8 cellular contexts compared by ENCODE assay signal in genomic region chr9:115204827-115205506, GRCh38.
DNase-seq lines count a peak whose midpoint lies in the region; ATAC-seq and TF ChIP-seq lines count a peak whose summit lies in the region.

No MANE protein-coding gene starts in this region.

- peak overlapping the region; percentile 26 for H3K27ac ChIP-seq in hepatocyte
- no peak overlapping the region for H3K27ac ChIP-seq in gastroesophageal sphincter

- no peak overlapping the region for H3K4me3 ChIP-seq in hepatocyte
- H3K4me3 ChIP-seq in gastroesophageal sphincter, result no peak overlapping the region

- H3K4me1 ChIP-seq in hepatocyte (ENCODE audit: insufficient read depth), result peaks cover 14% of the 10 kb centered on the region
- no peaks in the 10 kb centered on the region for H3K4me1 ChIP-seq in gastroesophageal sphincter

- peak; percentile 49 for ATAC-seq in GM18499 (IDR thresholded peaks at IDR 0.05; ENCODE audit: insufficient read depth, unreplicated experiment)
- ATAC-seq in gastroesophageal sphincter, result no peak

- TF ChIP-seq POLR2A in gastroesophageal sphincter (IDR thresholded peaks at IDR 0.05), result no peak

- H3K9me2 ChIP-seq in hepatocyte (replicated peaks; ENCODE audit: insufficient read depth), result no peaks in the 10 kb centered on the region

- no peak overlapping the region for H2AFZ ChIP-seq in hepatocyte

- TF ChIP-seq EP300 in gastroesophageal sphincter (IDR thresholded peaks at IDR 0.05), result no peak

- WGBS in hepatocyte (ENCODE audit: low lambda C conversion rate, missing lambda C conversion rate), result 17% methylated on average over 2 of the region's 2 CpGs
- 18 to 40% methylated on average over 2 of the region's 2 CpGs for WGBS in gastroesophageal sphincter (ENCODE audit: low coverage in 1 of 2), 2 donors

- H3K36me3 ChIP-seq in hepatocyte (replicated peaks; ENCODE audit: insufficient read depth, low read depth) (no peaks in the 10 kb centered on the region), gastroesophageal sphincter (no peaks in the 10 kb centered on the region)

- no peak overlapping the region for H3K4me2 ChIP-seq in hepatocyte

- H3K79me2 ChIP-seq in hepatocyte, result no peaks in the 10 kb centered on the region

- H3K27me3 ChIP-seq in hepatocyte (no peaks in the 10 kb centered on the region), gastroesophageal sphincter (no peaks in the 10 kb centered on the region)

- peak; percentile 72 for DNase-seq in H4 (ENCODE audit: low spot score)
- DNase-seq in LoVo (ENCODE audit: low spot score), result peak; percentile 31
- peak; percentile 54 for DNase-seq in hepatocyte (ENCODE audit: low spot score)
- DNase-seq in stimulated activated CD4-positive, alpha-beta T cell treated with anti-CD3 and anti-CD28 coated beads, Interleukin-2, amount 100 ng/mL, for 24 hours, result no peak
- DNase-seq in NOMO-1 treated with dmso at 0.1 percent for 144 hours (lab: John Stamatoyannopoulos, UW; ENCODE audit: unreplicated experiment), result no peak
- no peak for DNase-seq in DMS114 treated with DMSO at 0.1 percent for 48 hours (lab: John Stamatoyannopoulos, UW; ENCODE audit: unreplicated experiment)

- H4K20me1 ChIP-seq in hepatocyte (ENCODE audit: insufficient read depth, poor library complexity, severe bottlenecking), result no peaks in the 10 kb centered on the region

- TF ChIP-seq CTCF in hepatocyte (IDR thresholded peaks at IDR 0.05; ENCODE audit: poor library complexity) (no peak), gastroesophageal sphincter (IDR thresholded peaks at IDR 0.05) (no peak)

- H3K9me3 ChIP-seq in hepatocyte (ENCODE audit: low read depth) (no peaks in the 10 kb centered on the region), gastroesophageal sphincter (no peaks in the 10 kb centered on the region)

Comparison
In these comparisons a context has a peak if more than half of its experiments do, and no peak if none do; other contexts are left out.
1. DNase-seq: peak in H4 (single experiment), LoVo (single experiment) and hepatocyte (single experiment); none in stimulated activated CD4-positive, alpha-beta T cell treated with anti-CD3 and anti-CD28 coated beads, Interleukin-2, amount 100 ng/mL, for 24 hours (0 of 2), NOMO-1 treated with dmso at 0.1 percent for 144 hours (single experiment) and DMS114 treated with DMSO at 0.1 percent for 48 hours (single experiment).